In genomic region chr12:85659754-85660530, GRCh38 we compare ENCODE assay signal across 10 cellular contexts.
"Had no signal": no experiment of that assay in that cellular context is flagged by ENCODE, and none has a peak within 500 bp of the region (broad histone marks: within the 10 kb centered on the region; RNA-seq: fewer than 3 reads in every experiment).

No MANE protein-coding gene starts in this region.

- H3K4me2 ChIP-seq: GM23338 had no signal

- H3K9me3 ChIP-seq: HAP-1 had no signal

- H3K36me3 ChIP-seq: HAP-1 had no signal

- H3K27ac ChIP-seq: GM23248 had no signal

- H3K4me1 ChIP-seq: HAP-1 had no signal

- H3K4me3 ChIP-seq: GM23248, GM23338, HAP-1 had no signal

- H3K9ac ChIP-seq: GM23248 had no signal

- H2AFZ ChIP-seq: GM23248, GM23338 had no signal

- FAIRE-seq: H54 had no signal

- DNase-seq: GM23248, GOT3, H7, H9, HCEC 1CT, HFFc6 had no signal

- ATAC-seq: GM23338, HCT116 had no signal
